In genomic region chr5:96562614-96563013, GRCh38 we compare ENCODE assay signal across 19 cellular contexts.
A peak's percentile ranks its signal among the peaks of the same experiment; 100 is the strongest.
DNase-seq lines count a peak whose midpoint lies in the region; ATAC-seq, FAIRE-seq and TF ChIP-seq lines count a peak whose summit lies in the region.
"Had no signal": no experiment of that assay in that cellular context is flagged by ENCODE, and none has a peak within 500 bp of the region (broad histone marks: within the 10 kb centered on the region; RNA-seq: fewer than 3 reads in every experiment).

No MANE protein-coding gene starts in this region.

- intact Hi-C loops in head of caudate nucleus (cut with DNase I) = no loop called here

- ATAC-seq in foreskin keratinocyte = no peak
- ATAC-seq: CD8-positive, alpha-beta T cell had no signal

- DNase-seq in A172 (ENCODE audit: low spot score) (peak; percentile 71), HTR-8/SVneo (ENCODE audit: insufficient read length, low spot score) (peak; percentile 59), astrocyte of the hippocampus (ENCODE audit: low read depth, low spot score) (peak; percentile 47), foreskin keratinocyte (peak; percentile 24 to 67), activated gamma-delta T cell treated with Interleukin-2 at 50 U/mL for 16 hours (no peak), head of caudate nucleus (no peak), COLO829 (ENCODE audit: low spot score) (no peak), SW480 (ENCODE audit: low spot score) (no peak)
- DNase-seq: activated CD4-positive, alpha-beta T cell treated with anti-CD3 and anti-CD28 coated beads, Interleukin-2, amount 50 U/mL, for 48 hours; activated naive CD8-positive, alpha-beta T cell treated with anti-CD3 and anti-CD28 coated beads, Interleukin-2, amount 10 ng/mL, durations not matched to agents 7 days and 5 days; activated T-cell treated with anti-CD3 and anti-CD28 coated beads, Interleukin-2, amount 50 U/mL, for 24 hours; CD8-positive, alpha-beta T cell; DMS79 treated with DMSO at 0.1 percent for 48 hours; NCI-H2081; NCI-H69; posterior cingulate gyrus; transverse colon had no signal

- FAIRE-seq in HTR-8/SVneo (lab: Jason Lieb, UNC) = no peak

- H3K27ac ChIP-seq in foreskin keratinocyte = no peak overlapping the region
- H3K27ac ChIP-seq: 22Rv1, hepatocyte, transverse colon had no signal

- peaks cover 11% of the 10 kb centered on the region for H3K4me1 ChIP-seq in foreskin keratinocyte

- H3K27me3 ChIP-seq in foreskin keratinocyte = peaks cover 3% of the 10 kb centered on the region
- H3K27me3 ChIP-seq: hepatocyte, transverse colon had no signal

- no peak for TF ChIP-seq CTCF in foreskin keratinocyte (conservative IDR thresholded peaks at IDR 0.05)

Comparison
In these comparisons a context has a peak if more than half of its experiments do, and no peak if none do; other contexts are left out.
1. DNase-seq: peak in A172 (single experiment), HTR-8/SVneo (single experiment), astrocyte of the hippocampus (single experiment) and foreskin keratinocyte (2 of 2); none in activated gamma-delta T cell treated with Interleukin-2 at 50 U/mL for 16 hours (single experiment), head of caudate nucleus (0 of 42), COLO829 (single experiment) and SW480 (single experiment).